Comparison of ENCODE assay signal across 26 cellular contexts in genomic region chr6:103937389-103937788, GRCh38.
"Had no signal": no experiment of that assay in that cellular context is flagged by ENCODE, and none has a peak within 500 bp of the region (broad histone marks: within the 10 kb centered on the region; RNA-seq: fewer than 3 reads in every experiment).

No MANE protein-coding gene starts in this region.

- FAIRE-seq: endometrium, islet of Langerhans, keratinocyte had no signal

- H3K27ac ChIP-seq: colonic mucosa, epithelial cell of prostate, esophagus squamous epithelium, gastrocnemius medialis, heart right ventricle, left lung, lower lobe of right lung had no signal

- H3K9me3 ChIP-seq: colonic mucosa, esophagus squamous epithelium, gastrocnemius medialis, left lung, lower lobe of right lung, mucosa of descending colon had no signal

- H3K27me3 ChIP-seq: colonic mucosa, esophagus squamous epithelium, gastrocnemius medialis, heart right ventricle, left lung had no signal

- ATAC-seq: effector memory CD8-positive, alpha-beta T cell; esophagus mucosa; gastrocnemius medialis; heart right ventricle; left cardiac atrium; left lung; left ventricle myocardium superior; lower lobe of right lung; mucosa of descending colon had no signal

- H3K4me1 ChIP-seq: colonic mucosa, esophagus squamous epithelium, gastrocnemius medialis, heart right ventricle, left lung, lower lobe of right lung had no signal

- DNase-seq: colonic mucosa; cortex of kidney; effector CD8-positive, alpha-beta T cell; effector memory CD8-positive, alpha-beta T cell; endodermal cell; erythroblast; esophagus squamous epithelium; foreskin fibroblast; foreskin melanocyte; gastrocnemius medialis; glutamatergic neuron; head of caudate nucleus; heart right ventricle; hippocampal formation; left cardiac atrium; left lung; left ventricle myocardium superior; lower lobe of right lung; mesenchymal stem cell; mucosa of descending colon; naive B cell had no signal

- H3K4me3 ChIP-seq: colonic mucosa, esophagus squamous epithelium, gastrocnemius medialis, heart right ventricle, left lung, lower lobe of right lung, mucosa of descending colon had no signal

- H3K36me3 ChIP-seq: colonic mucosa, esophagus squamous epithelium, gastrocnemius medialis, heart right ventricle, left lung, lower lobe of right lung had no signal
